1 cellular context compared by ENCODE assay signal in the genomic region with DNA sequence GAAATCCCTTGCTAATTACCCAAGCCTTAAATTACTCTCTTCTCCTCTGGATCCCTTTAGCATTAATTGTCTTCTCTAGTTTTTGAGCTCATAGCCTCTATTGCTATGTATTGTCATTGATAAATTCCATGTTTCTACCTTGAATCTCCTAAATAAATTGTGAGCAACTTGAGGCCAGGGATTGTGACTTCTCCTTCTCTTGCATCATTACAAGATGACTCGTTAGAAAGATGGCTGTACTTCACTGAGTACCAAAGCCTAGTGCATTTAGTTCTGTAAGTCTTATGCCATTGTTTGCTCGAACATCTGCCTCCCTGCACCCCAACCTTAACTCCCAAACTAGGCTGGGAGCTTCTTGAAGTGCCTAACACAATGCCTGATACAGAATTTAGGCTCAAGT.
A peak's percentile ranks its signal among the peaks of the same experiment; 100 is the strongest.
TF ChIP-seq lines count a peak whose summit lies in the region.

No MANE protein-coding gene starts in this region.

TF ChIP-seq in K562, 482 proteins besides CTCF, POLR2A, EP300 and RAD21 (continued from another document):
- TF ChIP-seq, protein P1, sequence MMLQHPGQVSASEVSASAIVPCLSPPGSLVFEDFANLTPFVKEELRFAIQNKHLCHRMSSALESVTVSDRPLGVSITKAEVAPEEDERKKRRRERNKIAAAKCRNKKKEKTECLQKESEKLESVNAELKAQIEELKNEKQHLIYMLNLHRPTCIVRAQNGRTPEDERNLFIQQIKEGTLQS (IDR thresholded peaks at IDR 0.05) = peak; percentile 68
- TF ChIP-seq, protein P1 (CRISPR knock-in tag; conservative IDR thresholded peaks at IDR 0.05) = no peak
- TF ChIP-seq CEBPB (tag; IDR thresholded peaks at IDR 0.05) (peak; percentile 40; the same call in 1 of the 2 replicates), ZNF133 (CRISPR knock-in tag; IDR thresholded peaks at IDR 0.05) (no peak)
TF ChIP-seq in K562: peak in this region for 6.
